7 cellular contexts compared by ENCODE assay signal in the genomic region with DNA sequence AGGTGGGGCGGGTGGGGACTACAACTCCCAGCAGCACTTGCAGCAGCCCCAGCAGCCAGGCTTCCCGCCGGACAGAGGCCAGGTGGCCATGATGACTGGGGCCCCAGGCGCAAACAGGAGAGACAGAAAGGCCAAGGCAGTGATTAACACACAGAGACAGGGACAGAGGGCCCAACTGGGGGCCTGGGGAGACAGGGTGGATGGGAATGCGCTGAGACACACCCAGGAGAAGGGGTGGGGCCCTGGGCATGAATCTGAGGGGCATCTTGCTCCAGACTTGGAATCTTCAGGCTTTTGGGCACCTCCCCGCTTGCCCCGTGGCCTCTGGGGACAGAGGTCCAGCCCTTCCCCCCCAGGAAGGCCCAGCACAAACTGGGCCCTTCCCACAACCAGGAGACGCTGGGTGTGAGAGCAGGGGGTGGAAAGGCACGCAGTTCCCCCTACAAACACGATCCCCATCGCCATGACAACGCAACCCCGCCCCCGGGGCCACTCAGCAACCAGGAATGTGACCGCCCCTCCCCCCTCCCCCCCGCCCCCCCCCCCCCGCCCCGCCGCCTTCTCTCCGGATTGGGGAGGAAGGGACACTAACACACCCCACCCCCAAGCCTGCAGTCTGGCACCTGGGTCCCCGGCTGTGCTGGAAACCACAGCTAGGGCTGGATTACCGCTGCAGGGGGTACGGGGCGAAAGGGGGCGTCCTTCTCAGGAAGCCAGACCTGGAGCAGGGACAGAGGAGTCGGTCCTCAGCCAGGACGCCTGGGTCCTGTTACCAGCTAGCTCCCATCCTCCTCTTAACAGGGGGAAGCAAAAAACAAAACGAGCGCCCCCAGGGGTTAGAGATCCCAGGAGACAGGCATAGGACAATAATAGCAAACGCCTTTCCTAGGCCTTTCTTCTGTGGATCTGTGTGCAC. TPM values are rescaled to one million over a fixed set of nuclear protein-coding genes. Genes with fewer than 3 reads are reported as not detected.
A peak's percentile ranks its signal among the peaks of the same experiment; 100 is the strongest.
DNase-seq lines count a peak whose midpoint lies in the region; ATAC-seq and TF ChIP-seq lines count a peak whose summit lies in the region.

No MANE protein-coding gene starts in this region.

- DNase-seq in NCI-H1105 treated with DMSO at 0.1 percent for 48 hours (lab: John Stamatoyannopoulos, UW) = peak; percentile 69
- peak in 32 of 34 experiments; percentile 11 to 75 (median 52) for DNase-seq in T-cell
- DNase-seq in breast epithelium (ENCODE audit: low spot score in 2 of 2) = peak; percentile 96 to 97
- DNase-seq in renal cortical epithelial cell (ENCODE audit: low read depth) = peak; percentile 89

- CTCF ChIA-PET in T-cell (lab: Charles Lee) = interaction anchor here (0.7 to 1.2 kb wide), 4 partner anchors 18 to 267 kb away, joined by 3 to 4 read pairs (median 4); a partner anchor contains a TSS

- peak; percentile 49 for TF ChIP-seq POLR2A in breast epithelium (IDR thresholded peaks at IDR 0.05)

- no peaks in the 10 kb centered on the region for H3K36me3 ChIP-seq in breast epithelium

- H3K4me3 ChIP-seq in breast epithelium (peak overlapping the region; percentile 87 to 98 (median 95)), iPS-11a (ENCODE audit: low read depth, low read length) (peak overlapping the region; percentile 54)

- H3K4me1 Mint-ChIP-seq in T-cell = peaks cover 56 to 57% (median 56%) of the 10 kb centered on the region in 3 donors

- peaks cover 28% of the 10 kb centered on the region for H3K36me3 Mint-ChIP-seq in T-cell

- intact Hi-C loops in breast epithelium (cut with DNase I; ENCODE audit: low total_unique reads) = loop anchor here (2.0 kb wide), 1 partner anchor 66 kb away; no protein-coding TSS in a partner anchor

- H3K4me3 Mint-ChIP-seq in T-cell = peak overlapping the region; percentile 91 to 93 (median 92)

- TF ChIP-seq CTCF in GM12872 (IDR thresholded peaks at IDR 0.05; ENCODE audit: insufficient read depth, low read depth, low read length) (peak; percentile 41; the same call in 2 of the 3 replicates), breast epithelium (IDR thresholded peaks at IDR 0.05) (no peak)

- peaks cover 8 to 30% of the 10 kb centered on the region in 2 donors for H3K4me1 ChIP-seq in breast epithelium

- H3K9me3 ChIP-seq in breast epithelium = no peaks in the 10 kb centered on the region

- POLR2A ChIA-PET in T-cell (lab: Charles Lee) = no interaction called here

- H3K27ac Mint-ChIP-seq in T-cell = peak overlapping the region; percentile 97 to 98

- H3K9me3 Mint-ChIP-seq in T-cell = no peaks in the 10 kb centered on the region

- peak overlapping the region; percentile 100 for H3K27ac ChIP-seq in breast epithelium

- H3K27me3 ChIP-seq in breast epithelium = no peaks in the 10 kb centered on the region

- ATAC-seq in T-cell (replicated peaks in 1 of 4) (peak in 1 of 4 experiments; percentile 7), GM18498 (IDR thresholded peaks at IDR 0.05; ENCODE audit: unreplicated experiment) (no peak)

- no peaks in the 10 kb centered on the region for H3K27me3 Mint-ChIP-seq in T-cell

RNA-seq across cellular contexts. Expression of a gene that starts 4.5 kb away (rescaled TPM):
- total RNA-seq in T-cell (100 to 1,000 TPM in 2 of 5 donors, 10 to 100 TPM in 3; 72.9 to 108 (median 90.3) TPM), breast epithelium (100 to 1,000 TPM; 133 to 178 (median 173) TPM), renal cortical epithelial cell (249 and 383 TPM in 2 replicates)

RNA-seq across cellular contexts. Expression of a gene that starts 6.1 kb away (rescaled TPM):
- total RNA-seq in T-cell (10 to 100 TPM; 23.8 to 66.6 (median 52.6) TPM), breast epithelium (10 to 100 TPM; 36.6 to 63.9 (median 63.8) TPM), renal cortical epithelial cell (26.3 and 40.8 TPM in 2 replicates)

RNA-seq across cellular contexts. Expression of a gene that starts 18.4 kb away (rescaled TPM):
- 10 to 100 TPM; 35.3 to 63.7 (median 44.3) TPM for total RNA-seq in T-cell
- total RNA-seq in breast epithelium = 10 to 100 TPM; 13.6 to 25.2 (median 21.0) TPM
- 6.3 and 10.3 TPM in 2 replicates for total RNA-seq in renal cortical epithelial cell

RNA-seq across cellular contexts. Expression of a gene that starts 18.7 kb away (rescaled TPM):
- total RNA-seq in T-cell (10 to 100 TPM; 13.0 to 36.1 (median 32.3) TPM), breast epithelium (10 to 100 TPM; 15.5 to 41.3 (median 30.2) TPM), renal cortical epithelial cell (5.2 and 11.5 TPM in 2 replicates)

RNA-seq across cellular contexts. Expression of a gene that starts 20.4 kb away (rescaled TPM):
- total RNA-seq in T-cell = 10 to 100 TPM; 55.3 to 67.7 (median 65.4) TPM
- 10 to 100 TPM; 21.6 to 35.9 (median 24.9) TPM for total RNA-seq in breast epithelium
- total RNA-seq in renal cortical epithelial cell = 9.4 and 26.2 TPM in 2 replicates
